10 cellular contexts compared by ENCODE assay signal in the genomic region with DNA sequence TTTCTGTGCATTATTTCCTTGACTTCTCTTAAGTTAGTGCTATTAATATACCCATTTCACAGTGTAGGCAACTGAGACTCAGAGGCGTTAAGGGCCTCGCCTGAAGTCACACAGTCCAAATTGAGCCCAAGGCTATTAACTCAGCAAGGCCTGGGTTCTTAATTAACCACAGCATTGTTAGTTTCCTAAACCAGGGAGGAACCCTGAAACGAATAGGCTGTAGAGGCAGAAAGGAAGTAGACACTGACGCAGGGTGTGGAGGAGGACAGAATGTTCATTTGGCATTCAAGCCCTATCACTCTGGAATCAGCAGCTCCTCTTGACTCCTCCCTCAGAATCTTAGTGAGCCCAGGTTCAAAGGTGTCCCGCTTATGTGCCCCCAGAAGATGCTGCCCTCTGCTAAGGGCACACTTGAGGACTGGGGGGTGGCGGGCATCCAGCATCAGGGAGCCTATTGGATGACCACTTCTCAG. TPM values are rescaled to one million over a fixed set of nuclear protein-coding genes. Genes with fewer than 3 reads are reported as not detected.
DNase-seq lines count a peak whose midpoint lies in the region; ATAC-seq lines count a peak whose summit lies in the region.
"Had no signal": no experiment of that assay in that cellular context is flagged by ENCODE, and none has a peak within 500 bp of the region (broad histone marks: within the 10 kb centered on the region; RNA-seq: fewer than 3 reads in every experiment).

No MANE protein-coding gene starts in this region.

- H3K23ac ChIP-seq in neuronal stem cell (ENCODE audit: low read depth, low read length, poor library complexity), result no peak overlapping the region

- no peak overlapping the region for H2BK5ac ChIP-seq in neuronal stem cell (ENCODE audit: low read length)

- no peaks in the 10 kb centered on the region for H3K27me3 ChIP-seq in CD4-positive, alpha-beta memory T cell (ENCODE audit: insufficient read depth, low read length)
- H3K27me3 ChIP-seq in naive thymus-derived CD4-positive, alpha-beta T cell (ENCODE audit: control insufficient read depth in 2 of 2, insufficient read depth in 2 of 2, low read length in 2 of 2), result no peaks in the 10 kb centered on the region
- H3K27me3 ChIP-seq in neuronal stem cell (ENCODE audit: control insufficient read depth in 3 of 3, insufficient read depth in 3 of 3, low read depth in 1 of 3, low read length in 3 of 3), result no peaks in the 10 kb centered on the region

- H3K9me3 ChIP-seq in CD4-positive, alpha-beta memory T cell (ENCODE audit: control insufficient read depth in 1 of 2, low read length in 2 of 2), result no peaks in the 10 kb centered on the region
- H3K9me3 ChIP-seq in naive thymus-derived CD4-positive, alpha-beta T cell (ENCODE audit: control insufficient read depth in 2 of 3, low read length in 3 of 3), result no peaks in the 10 kb centered on the region
- no peaks in the 10 kb centered on the region for H3K9me3 ChIP-seq in neuronal stem cell (replicated peaks in 1 of 2; ENCODE audit: control insufficient read depth in 2 of 2, insufficient read depth in 1 of 2, low read depth in 1 of 2, low read length in 2 of 2)

- no peak overlapping the region for H3K4me3 ChIP-seq in CD4-positive, alpha-beta memory T cell (ENCODE audit: low read length in 2 of 2)
- H3K4me3 ChIP-seq in naive thymus-derived CD4-positive, alpha-beta T cell (ENCODE audit: low read length), result peak overlapping the region; percentile 22
- no peak overlapping the region for H3K4me3 ChIP-seq in neuronal stem cell (ENCODE audit: low read length in 2 of 2)

- no peak overlapping the region for H3K18ac ChIP-seq in neuronal stem cell (ENCODE audit: low read length)

- no peak overlapping the region for H2AK5ac ChIP-seq in neuronal stem cell (ENCODE audit: low read depth, low read length)

- peaks cover 12 to 26% of the 10 kb centered on the region in 2 donors for H3K36me3 Mint-ChIP-seq in CD4-positive, alpha-beta memory T cell
- peaks cover 4% of the 10 kb centered on the region for H3K36me3 Mint-ChIP-seq in activated naive CD8-positive, alpha-beta T cell
- peaks cover 0 to 58% (median 8%) of the 10 kb centered on the region in 5 donors for H3K36me3 Mint-ChIP-seq in naive thymus-derived CD4-positive, alpha-beta T cell

- peak; percentile 45 for ATAC-seq in naive thymus-derived CD4-positive, alpha-beta T cell

- no peak overlapping the region for H2BK12ac ChIP-seq in neuronal stem cell (ENCODE audit: low read length)

- no peak overlapping the region for H4K8ac ChIP-seq in neuronal stem cell (ENCODE audit: low read depth, low read length)

- H3K36me3 ChIP-seq in CD4-positive, alpha-beta memory T cell (ENCODE audit: insufficient read depth, low read length), result no peaks in the 10 kb centered on the region
- H3K36me3 ChIP-seq in naive thymus-derived CD4-positive, alpha-beta T cell (ENCODE audit: control insufficient read depth in 2 of 3, insufficient read depth in 3 of 3, low read length in 3 of 3), result no peaks in the 10 kb centered on the region
- no peaks in the 10 kb centered on the region for H3K36me3 ChIP-seq in neuronal stem cell (replicated peaks in 1 of 2; ENCODE audit: control insufficient read depth in 2 of 2, insufficient read depth in 2 of 2, low read length in 2 of 2)

- H3K9me3 Mint-ChIP-seq in CD4-positive, alpha-beta memory T cell, result no peaks in the 10 kb centered on the region
- H3K9me3 Mint-ChIP-seq in activated naive CD8-positive, alpha-beta T cell (ENCODE audit: low read depth), result no peaks in the 10 kb centered on the region
- H3K9me3 Mint-ChIP-seq in naive thymus-derived CD4-positive, alpha-beta T cell, result no peaks in the 10 kb centered on the region

- no peak overlapping the region for H4K91ac ChIP-seq in neuronal stem cell (ENCODE audit: low read depth, low read length, poor library complexity)

- peaks cover 88 to 98% (median 92%) of the 10 kb centered on the region in 4 donors for H3K4me1 Mint-ChIP-seq in CD4-positive, alpha-beta memory T cell
- peaks cover 96% of the 10 kb centered on the region for H3K4me1 Mint-ChIP-seq in activated naive CD8-positive, alpha-beta T cell (ENCODE audit: low read depth)
- peaks cover 74 to 100% (median 98%) of the 10 kb centered on the region in 7 donors for H3K4me1 Mint-ChIP-seq in naive thymus-derived CD4-positive, alpha-beta T cell

- H3K4me1 ChIP-seq in CD4-positive, alpha-beta memory T cell (ENCODE audit: insufficient read depth, low read length), result peaks cover 100% of the 10 kb centered on the region
- H3K4me1 ChIP-seq in naive thymus-derived CD4-positive, alpha-beta T cell (ENCODE audit: control insufficient read depth in 2 of 2, insufficient read depth in 2 of 2, low read length in 2 of 2), result peaks cover 96% of the 10 kb centered on the region in 2 donors
- no peaks in the 10 kb centered on the region for H3K4me1 ChIP-seq in neuronal stem cell (ENCODE audit: control insufficient read depth in 2 of 2, insufficient read depth in 1 of 2, low read depth in 1 of 2, low read length in 2 of 2)

- H2BK120ac ChIP-seq in neuronal stem cell (ENCODE audit: low read depth, low read length), result no peak overlapping the region

- no peak overlapping the region for H3K9ac ChIP-seq in neuronal stem cell (ENCODE audit: low read depth, low read length, poor library complexity)

- intact Hi-C loops in CD4-positive, alpha-beta memory T cell (cut with micrococcal nuclease), result no loop called here
- intact Hi-C loops in naive thymus-derived CD4-positive, alpha-beta T cell (cut with micrococcal nuclease), result no loop called here
- intact Hi-C loops in posterior vena cava (cut with DNase I), result no loop called here

- H2BK15ac ChIP-seq in neuronal stem cell (ENCODE audit: low read length), result no peak overlapping the region

- peak overlapping the region; percentile 61 to 80 (median 72) for H3K4me3 Mint-ChIP-seq in CD4-positive, alpha-beta memory T cell
- H3K4me3 Mint-ChIP-seq in activated naive CD8-positive, alpha-beta T cell, result peak overlapping the region; percentile 85
- peak overlapping the region; percentile 53 to 82 (median 74) for H3K4me3 Mint-ChIP-seq in naive thymus-derived CD4-positive, alpha-beta T cell

- peak overlapping the region; percentile 69 for H3K27ac ChIP-seq in CD4-positive, alpha-beta memory T cell (ENCODE audit: low read depth, low read length)
- peak overlapping the region; percentile 57 for H3K27ac ChIP-seq in naive thymus-derived CD4-positive, alpha-beta T cell (ENCODE audit: low read depth, low read length)
- no peak overlapping the region for H3K27ac ChIP-seq in neuronal stem cell (replicated peaks; ENCODE audit: low read length)

- WGBS in neuronal stem cell (ENCODE audit: extremely low coverage in 2 of 2, insufficient read length in 2 of 2, insufficient replicate concordance in 1 of 2), 2 donors, result no CpG with 5 or more reads among the region's 6 CpGs

- no peaks in the 10 kb centered on the region for H3K27me3 Mint-ChIP-seq in CD4-positive, alpha-beta memory T cell
- H3K27me3 Mint-ChIP-seq in activated naive CD8-positive, alpha-beta T cell, result no peaks in the 10 kb centered on the region
- H3K27me3 Mint-ChIP-seq in naive thymus-derived CD4-positive, alpha-beta T cell, result peaks cover 0 to 2% (median 0%) of the 10 kb centered on the region in 5 donors

- H3K14ac ChIP-seq in neuronal stem cell (ENCODE audit: low read length), result no peak overlapping the region

- H3K4ac ChIP-seq in neuronal stem cell (ENCODE audit: low read length), result no peak overlapping the region

- CTCF ChIA-PET in CD4-positive, alpha-beta memory T cell (lab: Charles Lee; ENCODE audit: partially characterized antibody), result interaction anchor here (1.4 to 5.6 kb wide), 6 partner anchors 12 to 200 kb away, joined by 3 to 120 read pairs (median 12); partner anchors contain the start of gene ARHGEF3
- CTCF ChIA-PET in naive thymus-derived CD4-positive, alpha-beta T cell (lab: Charles Lee), result interaction anchor here (14.8 kb wide), 1 partner anchor 12 kb away, joined by 176 read pairs; the partner anchor contains the start of gene ARHGEF3

- POLR2A ChIA-PET in CD4-positive, alpha-beta memory T cell (lab: Charles Lee; ENCODE audit: partially characterized antibody), result interaction anchor here (0.8 to 5.4 kb wide), 8 partner anchors 13 to 810 kb away, joined by 3 to 153 read pairs (median 8); partner anchors contain the start of genes ARHGEF3 and TASOR
- POLR2A ChIA-PET in naive thymus-derived CD4-positive, alpha-beta T cell (lab: Charles Lee), result interaction anchor here (0.6 to 15.1 kb wide), 10 partner anchors 12 to 196 kb away, joined by 3 to 286 read pairs (median 5); partner anchors contain the start of gene ARHGEF3

- no peak overlapping the region for H3K4me2 ChIP-seq in neuronal stem cell (ENCODE audit: insufficient read depth, low read length, poor library complexity, severe bottlenecking)

- no peak overlapping the region for H2AFZ ChIP-seq in neuronal stem cell (ENCODE audit: low read length)

- peak overlapping the region; percentile 82 to 97 (median 93) for H3K27ac Mint-ChIP-seq in CD4-positive, alpha-beta memory T cell
- peak overlapping the region; percentile 98 for H3K27ac Mint-ChIP-seq in activated naive CD8-positive, alpha-beta T cell
- peak overlapping the region; percentile 76 to 98 (median 89) for H3K27ac Mint-ChIP-seq in naive thymus-derived CD4-positive, alpha-beta T cell

- no peaks in the 10 kb centered on the region for H3K79me1 ChIP-seq in neuronal stem cell (ENCODE audit: low read depth, low read length)

- peak; percentile 60 to 78 (median 64) for DNase-seq in CD4-positive, alpha-beta memory T cell
- DNase-seq in NOMO-1 treated with dmso at 0.1 percent for 144 hours (lab: John Stamatoyannopoulos, UW; ENCODE audit: unreplicated experiment), result peak; percentile 6
- peak in 7 of 9 donors; percentile 28 to 61 (median 52) for DNase-seq in naive thymus-derived CD4-positive, alpha-beta T cell
- DNase-seq in AML-193 (lab: John Stamatoyannopoulos, UW), result no peak
- DNase-seq in neuronal stem cell (ENCODE audit: low spot score), result no peak
- DNase-seq in posterior vena cava (ENCODE audit: low spot score), result no peak
- no peak for DNase-seq in inferior parietal cortex (ENCODE audit: extremely low spot score)
- DNase-seq: DMS 273 treated with DMSO at 0.1 percent for 48 hours, Karpas-422 had no signal

RNA-seq across cellular contexts. Expression of gene ARHGEF3, which starts 13.9 kb away (rescaled TPM):
- 100 to 1,000 TPM; 120 TPM for total RNA-seq in CD4-positive, alpha-beta memory T cell
- 100 to 1,000 TPM; 131 to 160 TPM for polyA plus RNA-seq in CD4-positive, alpha-beta memory T cell
- 10 to 100 TPM; 79.6 to 99.7 (median 87.0) TPM for total RNA-seq in naive thymus-derived CD4-positive, alpha-beta T cell
- 10 to 100 TPM; 78.8 to 94.7 TPM for polyA plus RNA-seq in naive thymus-derived CD4-positive, alpha-beta T cell
- 2.2 TPM for polyA plus RNA-seq in neuronal stem cell (2013, experiment 1 of 2)
- polyA plus RNA-seq in neuronal stem cell (2013, experiment 2 of 2), result 2.1 TPM
- 10 to 100 TPM; 20.3 to 24.2 TPM for total RNA-seq in posterior vena cava

Comparison
In these comparisons a context has a peak if more than half of its experiments do, and no peak if none do; other contexts are left out.
1. DNase-seq: peak in CD4-positive, alpha-beta memory T cell (5 of 5), NOMO-1 treated with dmso at 0.1 percent for 144 hours (single experiment) and naive thymus-derived CD4-positive, alpha-beta T cell (7 of 9); none in AML-193 (0 of 2), neuronal stem cell (single experiment), posterior vena cava (single experiment) and inferior parietal cortex (single experiment).
2. Peak in every context shown above with its lines, with median percentiles within 50 percentile points of each other: H3K27ac Mint-ChIP-seq and H3K4me3 Mint-ChIP-seq.